Comparison of ENCODE assay signal across 8 cellular contexts in genomic region chr12:102964872-102965271, GRCh38. TPM values are rescaled to one million over a fixed set of nuclear protein-coding genes. Genes with fewer than 3 reads are reported as not detected.
DNase-seq lines count a peak whose midpoint lies in the region; ATAC-seq and TF ChIP-seq lines count a peak whose summit lies in the region.

No MANE protein-coding gene starts in this region.

- no peak for ATAC-seq in central memory CD8-positive, alpha-beta T cell (replicated peaks; ENCODE audit: extremely low read depth, poor library complexity, severe bottlenecking)
- ATAC-seq in GM19455 (IDR thresholded peaks at IDR 0.05; ENCODE audit: unreplicated experiment): no peak

- no peak for TF ChIP-seq CTCF in osteocyte (IDR thresholded peaks at IDR 0.05)
- no peak for TF ChIP-seq CTCF in RWPE1 (conservative IDR thresholded peaks at IDR 0.05; ENCODE audit: low read depth)

- H3K4me3 Mint-ChIP-seq in IgD-negative memory B cell (peak overlapping the region; percentile 21 to 92 (median 76)), osteocyte (ENCODE audit: unreplicated experiment) (no peak overlapping the region)
- H3K4me3 Mint-ChIP-seq in central memory CD8-positive, alpha-beta T cell: peak overlapping the region; percentile 55

- H3K9me3 Mint-ChIP-seq in IgD-negative memory B cell (peaks cover 6 to 17% (median 8%) of the 10 kb centered on the region in 3 donors), osteocyte (ENCODE audit: unreplicated experiment) (no peaks in the 10 kb centered on the region)
- H3K9me3 Mint-ChIP-seq in central memory CD8-positive, alpha-beta T cell: peaks cover 4% of the 10 kb centered on the region

- CTCF ChIA-PET in RWPE1 (lab: Yijun Ruan, JAX): interaction anchor here (0.6 kb wide), 1 partner anchor 27 kb away, joined by 6 read pairs; no protein-coding TSS in a partner anchor

- H3K36me3 Mint-ChIP-seq in IgD-negative memory B cell (no peaks in the 10 kb centered on the region), osteocyte (ENCODE audit: unreplicated experiment) (no peaks in the 10 kb centered on the region)
- no peaks in the 10 kb centered on the region for H3K36me3 Mint-ChIP-seq in central memory CD8-positive, alpha-beta T cell (ENCODE audit: insufficient read depth)

- H3K27ac Mint-ChIP-seq in IgD-negative memory B cell (no peak overlapping the region), osteocyte (ENCODE audit: unreplicated experiment) (no peak overlapping the region)
- H3K27ac Mint-ChIP-seq in central memory CD8-positive, alpha-beta T cell (ENCODE audit: low read depth): no peak overlapping the region

- H3K4me1 Mint-ChIP-seq in IgD-negative memory B cell: peaks cover 3 to 22% (median 10%) of the 10 kb centered on the region in 3 donors
- peaks cover 20% of the 10 kb centered on the region for H3K4me1 Mint-ChIP-seq in central memory CD8-positive, alpha-beta T cell
- H3K4me1 Mint-ChIP-seq in osteocyte (ENCODE audit: unreplicated experiment): peaks cover 7% of the 10 kb centered on the region

- POLR2A ChIA-PET in RWPE1 (lab: Yijun Ruan, JAX; ENCODE audit: low non-redundant PET): no interaction called here

- H3K27ac ChIP-seq in RWPE1: no peak overlapping the region

- peak; percentile 7 for DNase-seq in NCI-H748 (lab: John Stamatoyannopoulos, UW; ENCODE audit: unreplicated experiment)
- DNase-seq in NCI-H748 treated with DMSO at 0.1 percent for 48 hours (lab: John Stamatoyannopoulos, UW): no peak
- DNase-seq in central memory CD8-positive, alpha-beta T cell (ENCODE audit: low spot score in 2 of 2): no peak
- DNase-seq in retina: peak; percentile 81
- DNase-seq in osteocyte (ENCODE audit: extremely low spot score, unreplicated experiment): no peak
- DNase-seq in RWPE1 (ENCODE audit: low spot score): no peak

- peaks cover 72% of the 10 kb centered on the region for H3K27me3 Mint-ChIP-seq in IgD-negative memory B cell
- peaks cover 94% of the 10 kb centered on the region for H3K27me3 Mint-ChIP-seq in central memory CD8-positive, alpha-beta T cell
- peaks cover 80% of the 10 kb centered on the region for H3K27me3 Mint-ChIP-seq in osteocyte (ENCODE audit: unreplicated experiment)

RNA-seq across cellular contexts. Expression of gene ASCL1, which starts 7.4 kb away (rescaled TPM):
- not detected for polyA plus RNA-seq in IgD-negative memory B cell
- total RNA-seq in osteocyte: not detected in 2 replicates

RNA-seq across cellular contexts. Expression of gene PAH, which starts 47.8 kb away (rescaled TPM):
- not detected for polyA plus RNA-seq in IgD-negative memory B cell
- not detected in 2 replicates for total RNA-seq in osteocyte

Comparison
In these comparisons a context has a peak if more than half of its experiments do, and no peak if none do; other contexts are left out.
1. DNase-seq: peak in NCI-H748 (single experiment) and retina (single experiment); none in NCI-H748 treated with DMSO at 0.1 percent for 48 hours (single experiment), central memory CD8-positive, alpha-beta T cell (0 of 2), osteocyte (single experiment) and RWPE1 (single experiment).